Comparison of ENCODE assay signal across 22 cellular contexts in genomic region chr6:138073264-138073663, GRCh38.
"Had no signal": no experiment of that assay in that cellular context is flagged by ENCODE, and none has a peak within 500 bp of the region (broad histone marks: within the 10 kb centered on the region; RNA-seq: fewer than 3 reads in every experiment).

No MANE protein-coding gene starts in this region.

- H3K27me3 ChIP-seq: MG63 had no signal

- H3K36me3 ChIP-seq: MG63 had no signal

- H3K9me3 ChIP-seq: SK-N-SH had no signal

- H3K27ac ChIP-seq: RWPE1 had no signal

- FAIRE-seq: HepG2 had no signal

- DNase-seq: IMR-90, Karpas-422, KG1, MG63, NCI-H1092, NCI-H1105 treated with DMSO at 0.1 percent for 48 hours, NCI-H1436, NCI-H187, NCI-H2029, NCI-H2081 treated with DMSO at 0.1 percent for 48 hours, NCI-H2171, NCI-H226, NCI-H446, NCI-H510A, NCI-H524 treated with DMSO at 0.1 percent for 48 hours, NCI-H69, NCI-H774, SHP77, SK-N-SH, SW 1271 had no signal

- H3K9ac ChIP-seq: SK-N-SH had no signal

- ATAC-seq: HepG2 had no signal

- H3K4me3 ChIP-seq: MG63 had no signal
